In genomic region chr12:9107542-9107873, GRCh38 we compare ENCODE assay signal across 1 cellular context.
A peak's percentile ranks its signal among the peaks of the same experiment; 100 is the strongest.
TF ChIP-seq lines count a peak whose summit lies in the region.

No MANE protein-coding gene starts in this region.

TF ChIP-seq in HepG2, 621 proteins besides CTCF, POLR2A, EP300 and RAD21 (continued from another document and continues in another):
- TF ChIP-seq ZSCAN5A (CRISPR knock-in tag; IDR thresholded peaks at IDR 0.05; ENCODE audit: borderline replicate concordance) (no peak), HDAC2 (CRISPR knock-in tag; IDR thresholded peaks at IDR 0.05) (no peak), FOXK1 (CRISPR knock-in tag; IDR thresholded peaks at IDR 0.05; ENCODE audit: borderline replicate concordance, low read depth) (no peak), ZNF333 (CRISPR knock-in tag; IDR thresholded peaks at IDR 0.05; ENCODE audit: borderline replicate concordance) (no peak), ZNF891 (CRISPR knock-in tag; IDR thresholded peaks at IDR 0.05) (no peak), ZNF616 (CRISPR knock-in tag; IDR thresholded peaks at IDR 0.05; ENCODE audit: low read depth) (no peak), ZNF607 (CRISPR knock-in tag; IDR thresholded peaks at IDR 0.05; ENCODE audit: borderline replicate concordance) (0 out of 2 replicates have a peak, but pooled peaks have one; percentile 28), SATB2 (CRISPR knock-in tag; IDR thresholded peaks at IDR 0.05) (no peak), IRF2 (CRISPR knock-in tag; IDR thresholded peaks at IDR 0.05) (no peak), HIC2 (CRISPR knock-in tag; IDR thresholded peaks at IDR 0.05; ENCODE audit: low read depth) (no peak), KAT8 (CRISPR knock-in tag; IDR thresholded peaks at IDR 0.05) (0 out of 2 replicates have a peak, but pooled peaks have one; percentile 16), CENPX (CRISPR knock-in tag; IDR thresholded peaks at IDR 0.05) (no peak), ZNF7 (CRISPR knock-in tag; IDR thresholded peaks at IDR 0.05) (no peak), ZNF768 (CRISPR knock-in tag; IDR thresholded peaks at IDR 0.05) (no peak), ZUFSP (CRISPR knock-in tag; IDR thresholded peaks at IDR 0.05; ENCODE audit: borderline replicate concordance) (no peak), ZNF709 (CRISPR knock-in tag; IDR thresholded peaks at IDR 0.05) (no peak), CEBPZ (IDR thresholded peaks at IDR 0.05; ENCODE audit: low read length) (no peak), PBX2 (CRISPR knock-in tag; IDR thresholded peaks at IDR 0.05) (no peak), ZNF546 (CRISPR knock-in tag; conservative IDR thresholded peaks at IDR 0.05) (no peak), SNAPC2 (CRISPR knock-in tag; IDR thresholded peaks at IDR 0.05) (no peak), FIP1L1 (IDR thresholded peaks at IDR 0.05; ENCODE audit: borderline replicate concordance, insufficient read depth, low read depth, low read length) (no peak), GLMP (CRISPR knock-in tag; IDR thresholded peaks at IDR 0.05; ENCODE audit: borderline replicate concordance) (no peak), TEF (CRISPR knock-in tag; IDR thresholded peaks at IDR 0.05) (no peak), KLF12 (CRISPR knock-in tag; IDR thresholded peaks at IDR 0.05; ENCODE audit: borderline replicate concordance) (no peak), ZZZ3 (CRISPR knock-in tag; IDR thresholded peaks at IDR 0.05; ENCODE audit: borderline replicate concordance) (no peak), NKX3-1 (CRISPR knock-in tag; IDR thresholded peaks at IDR 0.05) (no peak), E2F5 (CRISPR knock-in tag; conservative IDR thresholded peaks at IDR 0.05) (no peak), MAZ (IDR thresholded peaks at IDR 0.05; ENCODE audit: borderline replicate concordance, low read depth, low read length) (no peak), MAZ (CRISPR knock-in tag; IDR thresholded peaks at IDR 0.05; ENCODE audit: low read depth) (no peak), KDM4B (CRISPR knock-in tag; IDR thresholded peaks at IDR 0.05) (no peak), SNAPC5 (CRISPR knock-in tag; IDR thresholded peaks at IDR 0.05; ENCODE audit: borderline replicate concordance) (no peak), ZMYM4 (CRISPR knock-in tag; IDR thresholded peaks at IDR 0.05) (no peak), HDAC6 (IDR thresholded peaks at IDR 0.05; ENCODE audit: low read depth, low read length) (no peak), SIX4 (CRISPR knock-in tag; IDR thresholded peaks at IDR 0.05) (no peak), ZBTB4 (CRISPR knock-in tag; IDR thresholded peaks at IDR 0.05; ENCODE audit: borderline replicate concordance) (no peak), MLX (CRISPR knock-in tag; IDR thresholded peaks at IDR 0.05) (no peak), KLF15 (CRISPR knock-in tag; IDR thresholded peaks at IDR 0.05; ENCODE audit: borderline replicate concordance) (no peak), MXD4 (CRISPR knock-in tag; IDR thresholded peaks at IDR 0.05) (no peak), ATF6 (CRISPR knock-in tag; conservative IDR thresholded peaks at IDR 0.05) (no peak), FUBP1 (CRISPR knock-in tag; IDR thresholded peaks at IDR 0.05; ENCODE audit: borderline replicate concordance) (no peak)
